Comparison of ENCODE assay signal across 29 cellular contexts in the genomic region with DNA sequence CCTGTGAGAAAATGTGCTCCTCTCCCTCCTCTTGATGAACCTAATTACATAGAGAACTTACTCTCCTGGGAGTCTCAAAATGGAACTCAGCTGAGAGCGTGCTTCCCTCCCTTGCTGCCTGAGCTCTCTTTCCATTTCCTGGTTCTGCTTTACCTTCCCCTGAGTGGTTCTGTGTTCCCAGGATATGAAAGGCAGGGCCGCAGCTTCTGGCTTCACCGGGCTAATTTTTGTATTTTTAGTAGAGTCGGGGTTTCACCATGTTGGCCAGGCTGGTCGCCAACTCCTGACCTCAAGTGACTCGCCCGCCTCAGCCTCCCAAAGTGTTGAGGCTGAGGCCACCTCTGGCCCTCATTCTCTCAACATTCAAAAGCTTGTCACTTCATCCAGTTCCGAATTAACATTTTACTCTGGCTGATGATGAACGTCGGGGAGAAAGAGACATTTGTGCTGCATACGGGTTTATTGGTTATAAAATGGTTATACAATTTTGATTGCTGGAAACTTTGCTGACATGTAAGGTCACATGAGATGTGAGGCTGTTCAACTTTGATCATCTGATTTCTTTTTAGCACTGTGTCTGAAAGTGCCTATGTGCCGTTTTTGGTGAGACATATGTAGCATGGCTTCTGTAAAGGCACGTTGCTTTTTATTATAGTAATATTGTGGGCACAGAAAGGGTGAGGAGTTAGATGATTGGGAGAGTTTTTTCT. TPM values are rescaled to one million over a fixed set of nuclear protein-coding genes. Genes with fewer than 3 reads are reported as not detected.
A peak's percentile ranks its signal among the peaks of the same experiment; 100 is the strongest.
DNase-seq lines count a peak whose midpoint lies in the region; ATAC-seq, FAIRE-seq and TF ChIP-seq lines count a peak whose summit lies in the region.
"Had no signal": no experiment of that assay in that cellular context is flagged by ENCODE, and none has a peak within 500 bp of the region (broad histone marks: within the 10 kb centered on the region; RNA-seq: fewer than 3 reads in every experiment).

No MANE protein-coding gene starts in this region.

- intact Hi-C loops in colonic mucosa (cut with DNase I) = no loop called here
- intact Hi-C loops in left colon (cut with DNase I, micrococcal nuclease) = no loop called here

- H3K79me2 ChIP-seq in Karpas-422 (ENCODE audit: low read length) = no peaks in the 10 kb centered on the region

- peak; percentile 39 for DNase-seq in M059J (ENCODE audit: low read depth)
- DNase-seq in colonic mucosa = peak; percentile 47
- DNase-seq in left colon = no peak
- peak; percentile 80 for DNase-seq in small intestine
- DNase-seq in Karpas-422 = no peak
- DNase-seq in foreskin fibroblast = no peak
- no peak for DNase-seq in NCI-H2227 (lab: John Stamatoyannopoulos, UW; ENCODE audit: unreplicated experiment)
- DNase-seq: CD8-positive, alpha-beta memory T cell; DMS 273 treated with DMSO at 0.1 percent for 48 hours; DMS79; GF-D8; H9; MM.1S; NCI-H1417; NCI-H1694; NCI-H2081; NCI-H2171; NCI-H345; NCI-H510A treated with DMSO at 0.1 percent for 48 hours; NCI-H82; NK-92 treated with Interleukin-12 subunit alpha and Interleukin-12 subunit beta, amount 100 ng/mL, for 24 hours; PC-9; SHP77 had no signal

- H3K4me3 ChIP-seq in colonic mucosa (no peak overlapping the region), small intestine (ENCODE audit: low read depth in 1 of 2, low read length in 2 of 2) (no peak overlapping the region), Karpas-422 (ENCODE audit: low read length) (no peak overlapping the region), foreskin fibroblast (ENCODE audit: low read depth in 1 of 2, low read length in 2 of 2) (no peak overlapping the region)
- H3K4me3 ChIP-seq: GM23338, PC-9 had no signal

- H3K27ac ChIP-seq in colonic mucosa = peak overlapping the region; percentile 92
- peak overlapping the region; percentile 74 to 90 for H3K27ac ChIP-seq in small intestine (ENCODE audit: low read depth in 1 of 2, low read length in 1 of 2)
- H3K27ac ChIP-seq in Karpas-422 (ENCODE audit: low read length) = no peak overlapping the region
- H3K27ac ChIP-seq: C4-2B, PC-9, RWPE1 had no signal

- no peak for FAIRE-seq in small intestine (lab: Jason Lieb, UNC)
- FAIRE-seq: A204.1, GM12891 had no signal

- H3K36me3 ChIP-seq in colonic mucosa (no peaks in the 10 kb centered on the region), small intestine (ENCODE audit: control insufficient read depth in 2 of 2, insufficient read depth in 2 of 2, low read length in 2 of 2) (peaks cover 0 to 1% of the 10 kb centered on the region in 2 donors), Karpas-422 (ENCODE audit: insufficient read depth, low read length) (no peaks in the 10 kb centered on the region)

- H3K9me3 ChIP-seq in colonic mucosa = no peaks in the 10 kb centered on the region
- H3K9me3 ChIP-seq in small intestine (ENCODE audit: control insufficient read depth, low read depth) = no peaks in the 10 kb centered on the region
- H3K9me3 ChIP-seq in Karpas-422 (ENCODE audit: low read length) = no peaks in the 10 kb centered on the region

- TF ChIP-seq CTCF in colonic mucosa (IDR thresholded peaks at IDR 0.05) (no peak), foreskin fibroblast (IDR thresholded peaks at IDR 0.05; ENCODE audit: low read depth, low read length) (no peak)

- ATAC-seq in left colon (peak; percentile 70), HG02571 (IDR thresholded peaks at IDR 0.05; ENCODE audit: unreplicated experiment) (no peak)
- ATAC-seq: GM23338 had no signal

- H3K9ac ChIP-seq in colonic mucosa (ENCODE audit: low read depth in 2 of 2, low read length in 2 of 2) (peak overlapping the region; percentile 6 to 53), Karpas-422 (ENCODE audit: low read length) (no peak overlapping the region)

- 30 to 63% (median 48%) methylated on average over 13 of the region's 13 CpGs for WGBS in small intestine, 3 donors

- H3K4me1 ChIP-seq in colonic mucosa = no peaks in the 10 kb centered on the region
- H3K4me1 ChIP-seq in small intestine (ENCODE audit: control insufficient read depth in 2 of 2, insufficient read depth in 1 of 2, low read depth in 1 of 2, low read length in 1 of 2) = peaks cover 0 to 9% of the 10 kb centered on the region in 2 donors
- no peaks in the 10 kb centered on the region for H3K4me1 ChIP-seq in Karpas-422 (ENCODE audit: low read length)

- H4K20me1 ChIP-seq in Karpas-422 (ENCODE audit: insufficient read depth, low read depth, low read length) = no peaks in the 10 kb centered on the region

- no peaks in the 10 kb centered on the region for H3K9me2 ChIP-seq in Karpas-422 (replicated peaks; ENCODE audit: insufficient read depth, low read length)

- no peak overlapping the region for H2AFZ ChIP-seq in Karpas-422 (ENCODE audit: low read length)
- H2AFZ ChIP-seq: GM23338, PC-9 had no signal

- H3K27me3 ChIP-seq in colonic mucosa (no peaks in the 10 kb centered on the region), small intestine (ENCODE audit: control insufficient read depth in 2 of 2, insufficient read depth in 2 of 2, low read length in 2 of 2) (no peaks in the 10 kb centered on the region), Karpas-422 (ENCODE audit: low read length) (no peaks in the 10 kb centered on the region)

- no peak overlapping the region for H3K4me2 ChIP-seq in Karpas-422 (ENCODE audit: low read depth, low read length, poor library complexity, severe bottlenecking)
- H3K4me2 ChIP-seq: GM23338, PC-9 had no signal

RNA-seq across cellular contexts. Expression of a gene that starts 6.6 kb away (rescaled TPM):
- total RNA-seq in M059J (2014; rRNA removed; shearing (Covaris generic)) = 13.9 and 17.1 TPM in 2 replicates
- total RNA-seq in colonic mucosa = 100 to 1,000 TPM; 252 to 418 TPM
- total RNA-seq in left colon = 100 to 1,000 TPM; 457 to 472 TPM
- polyA plus RNA-seq in small intestine = 100 to 1,000 TPM in 2 of 3 donors, 10 to 100 TPM in 1; 63.0 to 298 (median 279) TPM
- 1.4 and 3.4 TPM in 2 replicates for total RNA-seq in Karpas-422 (2014; rRNA removed; shearing (Covaris generic); ENCODE audit: low replicate concordance)

RNA-seq across cellular contexts. Expression of a gene that starts 24.3 kb away (rescaled TPM):
- total RNA-seq in M059J (2014; rRNA removed; shearing (Covaris generic)) = 28.7 and 38.4 TPM in 2 replicates
- 10 to 100 TPM; 13.9 to 20.3 TPM for total RNA-seq in colonic mucosa
- 10 to 100 TPM; 13.7 to 18.9 TPM for total RNA-seq in left colon
- 1 to 10 TPM; 3.5 to 9.6 (median 5.1) TPM for polyA plus RNA-seq in small intestine
- 39.6 and 74.4 TPM in 2 replicates for total RNA-seq in Karpas-422 (2014; rRNA removed; shearing (Covaris generic); ENCODE audit: low replicate concordance)

Comparison
In these comparisons a context has a peak if more than half of its experiments do, and no peak if none do; other contexts are left out.
1. DNase-seq: peak in M059J (single experiment), colonic mucosa (single experiment) and small intestine (single experiment); none in left colon (0 of 2), Karpas-422 (single experiment), foreskin fibroblast (0 of 2) and NCI-H2227 (single experiment).
2. RNA of a gene that starts 6.6 kb away (total RNA-seq): 457 to 472 TPM in left colon and 252 to 418 TPM in colonic mucosa; 13.9 to 17.1 TPM in M059J and 1.4 to 3.4 TPM in Karpas-422; every median in the first group is over 10 times any median in the second.